19 cellular contexts compared by ENCODE assay signal in the genomic region with DNA sequence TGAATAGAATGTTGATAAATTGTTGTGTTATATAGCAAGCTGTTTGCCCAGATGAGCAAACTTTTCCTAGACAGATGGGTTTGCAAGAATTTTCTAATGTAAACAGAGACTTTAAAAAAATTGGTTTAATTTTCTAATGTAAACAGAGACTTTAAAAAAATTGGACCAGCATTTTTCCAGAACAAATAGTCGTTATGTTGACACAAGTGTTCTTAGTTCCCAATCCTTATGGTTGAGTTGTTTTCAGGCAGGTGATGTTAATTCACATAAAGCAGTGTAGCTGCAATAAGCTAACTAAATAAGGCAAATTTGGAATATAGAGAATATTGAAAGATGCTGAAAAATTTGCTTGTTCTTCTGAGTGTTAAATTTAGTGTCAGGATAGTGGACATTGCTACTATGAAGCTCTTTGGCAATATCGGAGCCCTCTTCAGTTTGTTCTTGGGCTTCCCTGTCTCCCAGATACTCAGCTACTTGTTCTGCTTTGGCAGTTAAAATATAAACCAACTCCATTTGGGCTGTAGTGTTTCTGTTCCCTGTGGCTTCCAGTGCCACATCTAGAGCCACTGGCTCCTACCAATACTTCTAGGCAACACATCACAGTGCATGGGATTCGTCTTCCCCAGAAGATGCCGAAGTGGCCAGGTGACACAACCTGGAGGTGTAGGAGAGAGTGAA.
A peak's percentile ranks its signal among the peaks of the same experiment; 100 is the strongest.
DNase-seq lines count a peak whose midpoint lies in the region; ATAC-seq, FAIRE-seq and TF ChIP-seq lines count a peak whose summit lies in the region.
"Had no signal": no experiment of that assay in that cellular context is flagged by ENCODE, and none has a peak within 500 bp of the region (broad histone marks: within the 10 kb centered on the region; RNA-seq: fewer than 3 reads in every experiment).

No MANE protein-coding gene starts in this region.

- no peaks in the 10 kb centered on the region for H4K20me1 ChIP-seq in IMR-90 (ENCODE audit: insufficient read depth, low read length)

- CTCF ChIA-PET in A549 (lab: Yijun Ruan, JAX): no interaction called here
- CTCF ChIA-PET in IMR-90 (lab: Yijun Ruan, JAX): interaction anchor here (0.6 kb wide), 1 partner anchor 327 kb away, joined by 6 read pairs; no protein-coding TSS in a partner anchor

- peak overlapping the region; percentile 35; the same call in 1 of the 3 replicates for H3K4me2 ChIP-seq in A549
- H3K4me2 ChIP-seq in IMR-90 (ENCODE audit: low read depth, low read length): no peak overlapping the region

- H2AFZ ChIP-seq in IMR-90 (replicated peaks; ENCODE audit: low read length, poor library complexity): no peak overlapping the region

- H4K91ac ChIP-seq in IMR-90 (ENCODE audit: insufficient read depth, low read depth, low read length): no peak overlapping the region

- H3K27ac ChIP-seq in A549 (peak overlapping the region in 1 of 2 experiments; percentile 41; a peak in 1 of 6 replicates), IMR-90 (ENCODE audit: insufficient read depth, low read length) (no peak overlapping the region)

- H2AK5ac ChIP-seq in IMR-90 (ENCODE audit: low read depth, low read length): peak overlapping the region; percentile 86; the same call in 1 of the 2 replicates

- DNase-seq in A549 (ENCODE audit: low read depth in 1 of 2, low spot score in 1 of 2) (no peak), IMR-90 (no peak), adipocyte (ENCODE audit: low read depth) (peak; percentile 45), fibroblast of peridontal ligament (ENCODE audit: extremely low read depth) (peak; percentile 36), hepatic stellate cell (ENCODE audit: low spot score) (no peak), SW 1271 (lab: John Stamatoyannopoulos, UW) (no peak), ACHN (no peak)
- DNase-seq: BE2C, GDM1, KG1, NCI-H1092 treated with DMSO at 0.1 percent for 48 hours, NCI-H1436 treated with DMSO at 0.1 percent for 48 hours, NCI-H1930, NCI-H226, NCI-H524 treated with DMSO at 0.1 percent for 48 hours, Right ventricle myocardium superior had no signal

- H3K27me3 ChIP-seq in IMR-90 (ENCODE audit: control insufficient read depth, insufficient read depth, low read length): no peaks in the 10 kb centered on the region
- H3K27me3 ChIP-seq in adipocyte (replicated peaks; ENCODE audit: control insufficient read depth, insufficient read depth, low read length): no peaks in the 10 kb centered on the region
- H3K27me3 ChIP-seq: BE2C had no signal

- no peak overlapping the region for H3K23ac ChIP-seq in IMR-90 (ENCODE audit: low read depth, low read length)

- POLR2A ChIA-PET in A549 (lab: Yijun Ruan, JAX): no interaction called here
- POLR2A ChIA-PET in IMR-90 (lab: Charles Lee; ENCODE audit: unreplicated experiment): no interaction called here

- ATAC-seq in A549 (no peak), IMR-90 (ENCODE audit: low read depth) (no peak), HG03280 (IDR thresholded peaks at IDR 0.05; ENCODE audit: unreplicated experiment) (no peak)

- 0 out of 2 replicates have a peak overlapping the region, but pooled peaks have one; percentile 48 for H3K14ac ChIP-seq in IMR-90 (replicated peaks; ENCODE audit: low read depth, low read length)

- H3K9me1 ChIP-seq in IMR-90 (ENCODE audit: insufficient read depth, low read length): no peaks in the 10 kb centered on the region

- BruUV-seq in IMR-90 (replicated peaks; lab: Mats Ljungman, UMichigan): no TSS peak

- dilution Hi-C loops in IMR-90 (cut with HindIII; ENCODE audit: low sequenced_read_pairs, unreplicated experiment): no loop called here

- no peak overlapping the region for H2BK20ac ChIP-seq in IMR-90 (ENCODE audit: low read depth, low read length)

- no peak overlapping the region for H3K9ac ChIP-seq in IMR-90 (ENCODE audit: low read depth, low read length)
- no peak overlapping the region for H3K9ac ChIP-seq in adipocyte (ENCODE audit: low read length)

- H2BK120ac ChIP-seq in IMR-90 (ENCODE audit: low read depth, low read length): no peak overlapping the region; the same call in 1 of the 2 replicates

- no peaks in the 10 kb centered on the region for H3K9me3 ChIP-seq in A549
- H3K9me3 ChIP-seq in IMR-90 (ENCODE audit: control insufficient read depth, insufficient read depth, low read length): no peaks in the 10 kb centered on the region
- H3K9me3 ChIP-seq in adipocyte (ENCODE audit: control insufficient read depth, low read length): no peaks in the 10 kb centered on the region
- H3K9me3 ChIP-seq: BE2C had no signal

- peak overlapping the region; percentile 43; the same call in 1 of the 2 replicates for H4K5ac ChIP-seq in IMR-90 (ENCODE audit: low read depth, low read length)

- TF ChIP-seq CTCF in A549 (IDR thresholded peaks at IDR 0.05): no peak
- TF ChIP-seq CTCF in IMR-90 (conservative IDR thresholded peaks at IDR 0.05; ENCODE audit: low read depth, low read length): no peak

- intact Hi-C loops in IMR-90 (cut with micrococcal nuclease): no loop called here

- TF ChIP-seq RAD21 in A549 (conservative IDR thresholded peaks at IDR 0.05 in 1 of 2, IDR thresholded peaks at IDR 0.05 in 1 of 2): no peak
- no peak for TF ChIP-seq RAD21 in IMR-90 (IDR thresholded peaks at IDR 0.05; ENCODE audit: low read length)

- WGBS in A549 (ENCODE audit: missing lambda C conversion rate): 65% methylated on average over 4 of the region's 4 CpGs
- WGBS in IMR-90 (ENCODE audit: extremely low coverage in 2 of 2, insufficient read length in 1 of 2), 2 experiments: no CpG with 5 or more reads among the region's 4 CpGs

- H3K18ac ChIP-seq in IMR-90 (ENCODE audit: low read depth, low read length): peak overlapping the region; percentile 25; the same call in 1 of the 2 replicates

- H3K4me3 ChIP-seq in A549 (no peak overlapping the region), IMR-90 (ENCODE audit: insufficient read depth, low read depth, low read length) (no peak overlapping the region), adipocyte (ENCODE audit: low read length) (no peak overlapping the region)

- no peaks in the 10 kb centered on the region for H3K36me3 ChIP-seq in IMR-90 (ENCODE audit: control insufficient read depth, insufficient read depth, low read length)
- H3K36me3 ChIP-seq in adipocyte (ENCODE audit: control insufficient read depth, insufficient read depth, low read length, severe bottlenecking): no peaks in the 10 kb centered on the region
- H3K36me3 ChIP-seq: BE2C had no signal

- TF ChIP-seq POLR2A in A549 (IDR thresholded peaks at IDR 0.05; ENCODE audit: low read length) (no peak), IMR-90 (IDR thresholded peaks at IDR 0.05; ENCODE audit: low read depth, low read length) (no peak)

- peak overlapping the region; percentile 53 for H3K4ac ChIP-seq in IMR-90 (ENCODE audit: low read depth, low read length)

- no peaks in the 10 kb centered on the region for H3K79me1 ChIP-seq in IMR-90 (ENCODE audit: low read depth in 1 of 2, low read length in 2 of 2)

- no peak overlapping the region for H4K8ac ChIP-seq in IMR-90 (ENCODE audit: low read depth in 2 of 2, low read length in 2 of 2)

- no peak for TF ChIP-seq EP300 in A549 (IDR thresholded peaks at IDR 0.05)

- H2BK15ac ChIP-seq in IMR-90 (ENCODE audit: low read depth, low read length): no peak overlapping the region

- H3K4me1 ChIP-seq in A549 (peaks cover 12% of the 10 kb centered on the region; the same call in 2 of the 3 replicates), IMR-90 (ENCODE audit: control insufficient read depth, insufficient read depth, low read length) (no peaks in the 10 kb centered on the region), adipocyte (ENCODE audit: control insufficient read depth, insufficient read depth, low read length) (no peaks in the 10 kb centered on the region)
- H3K4me1 ChIP-seq: BE2C had no signal

- no peak overlapping the region for H2AK9ac ChIP-seq in IMR-90 (replicated peaks; ENCODE audit: low read depth, low read length, poor library complexity)

- in situ Hi-C loops in IMR-90 (cut with MboI; ENCODE audit: low sequenced_read_pairs): loop anchor here (25.0 kb wide), 1 partner anchor 516 kb away; no protein-coding TSS in a partner anchor
- in situ Hi-C loops in ACHN (cut with HindIII; ENCODE audit: low pct_ligation_motif_present, low pct_unique_long_range_greater_than_20kb, low sequenced_read_pairs): no loop called here

- no peak for FAIRE-seq in A549 (lab: Jason Lieb, UNC)
- FAIRE-seq: A204.1, GM19239 had no signal

- no peak overlapping the region for H2BK5ac ChIP-seq in IMR-90 (ENCODE audit: low read depth, low read length, poor library complexity, severe bottlenecking)

- no peak overlapping the region for H3K56ac ChIP-seq in IMR-90 (ENCODE audit: extremely low read depth, insufficient read depth, low read length)

TF ChIP-seq in A549, 52 proteins besides CTCF, POLR2A, EP300 and RAD21:
- TF ChIP-seq EHF (CRISPR knock-in tag; IDR thresholded peaks at IDR 0.05) (no peak), JUNB (IDR thresholded peaks at IDR 0.05) (peak; percentile 34), BHLHE40 (IDR thresholded peaks at IDR 0.05; ENCODE audit: low read depth, low read length) (no peak), SREBF2 (IDR thresholded peaks at IDR 0.05) (no peak)

TF ChIP-seq in IMR-90, 13 proteins besides CTCF, POLR2A, EP300 and RAD21:
- TF ChIP-seq MAZ (IDR thresholded peaks at IDR 0.05; ENCODE audit: borderline replicate concordance, low read depth, low read length) (no peak), SMC3 (IDR thresholded peaks at IDR 0.05; ENCODE audit: low read depth, low read length) (no peak), CEBPB (IDR thresholded peaks at IDR 0.05; ENCODE audit: low read depth, low read length) (no peak)
- TF ChIP-seq, protein P1, sequence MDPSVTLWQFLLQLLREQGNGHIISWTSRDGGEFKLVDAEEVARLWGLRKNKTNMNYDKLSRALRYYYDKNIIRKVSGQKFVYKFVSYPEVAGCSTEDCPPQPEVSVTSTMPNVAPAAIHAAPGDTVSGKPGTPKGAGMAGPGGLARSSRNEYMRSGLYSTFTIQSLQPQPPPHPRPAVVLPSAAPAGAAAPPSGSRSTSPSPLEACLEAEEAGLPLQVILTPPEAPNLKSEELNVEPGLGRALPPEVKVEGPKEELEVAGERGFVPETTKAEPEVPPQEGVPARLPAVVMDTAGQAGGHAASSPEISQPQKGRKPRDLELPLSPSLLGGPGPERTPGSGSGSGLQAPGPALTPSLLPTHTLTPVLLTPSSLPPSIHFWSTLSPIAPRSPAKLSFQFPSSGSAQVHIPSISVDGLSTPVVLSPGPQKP (IDR thresholded peaks at IDR 0.05; ENCODE audit: borderline replicate concordance, low read depth, low read length): no peak
- TF ChIP-seq, protein P2, sequence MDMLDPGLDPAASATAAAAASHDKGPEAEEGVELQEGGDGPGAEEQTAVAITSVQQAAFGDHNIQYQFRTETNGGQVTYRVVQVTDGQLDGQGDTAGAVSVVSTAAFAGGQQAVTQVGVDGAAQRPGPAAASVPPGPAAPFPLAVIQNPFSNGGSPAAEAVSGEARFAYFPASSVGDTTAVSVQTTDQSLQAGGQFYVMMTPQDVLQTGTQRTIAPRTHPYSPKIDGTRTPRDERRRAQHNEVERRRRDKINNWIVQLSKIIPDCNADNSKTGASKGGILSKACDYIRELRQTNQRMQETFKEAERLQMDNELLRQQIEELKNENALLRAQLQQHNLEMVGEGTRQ (IDR thresholded peaks at IDR 0.05; ENCODE audit: low read depth, low read length): no peak

Comparison
In these comparisons a context has a peak if more than half of its experiments do, and no peak if none do; other contexts are left out.
1. DNase-seq: peak in adipocyte (single experiment) and fibroblast of peridontal ligament (single experiment); none in A549 (0 of 2), IMR-90 (single experiment), hepatic stellate cell (single experiment), SW 1271 (0 of 2) and ACHN (single experiment).